ENCODE assay signal across 6 cellular contexts in the genomic region with DNA sequence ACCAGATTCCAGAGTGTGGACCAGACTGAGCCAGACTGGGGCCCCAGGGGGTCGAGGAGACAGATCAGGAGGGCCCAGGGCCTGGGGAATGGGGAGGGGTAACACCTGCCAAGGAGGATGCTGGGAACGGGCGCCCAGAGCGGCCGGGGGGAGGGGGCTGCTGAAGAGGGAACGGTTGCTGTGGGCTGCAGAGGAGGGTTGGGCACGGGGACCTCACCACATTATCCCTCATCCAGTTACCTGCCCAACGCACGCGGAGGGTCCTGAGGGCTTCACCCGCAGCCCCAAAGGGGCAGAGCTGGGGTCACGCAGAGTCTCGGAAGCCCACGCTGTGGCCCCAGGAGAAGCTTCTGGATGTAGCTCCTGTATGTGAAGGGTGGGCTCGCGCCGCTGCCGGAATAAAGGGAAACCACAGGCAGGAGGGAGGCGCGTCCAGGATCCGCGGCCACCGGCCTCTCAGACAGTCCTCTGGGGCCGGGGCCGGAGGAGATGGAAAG. TPM values are rescaled to one million over a fixed set of nuclear protein-coding genes. Genes with fewer than 3 reads are reported as not detected.
DNase-seq lines count a peak whose midpoint lies in the region; TF ChIP-seq lines count a peak whose summit lies in the region.

No MANE protein-coding gene starts in this region.

- peak overlapping the region; percentile 74 for H3K9ac ChIP-seq in Karpas-422 (ENCODE audit: low read length)

- H3K4me3 ChIP-seq in A673 (ENCODE audit: low read depth, low read length, poor library complexity, severe bottlenecking) (peak overlapping the region; percentile 78), Karpas-422 (ENCODE audit: low read length) (peak overlapping the region; percentile 68), esophagus (ENCODE audit: low read depth in 1 of 2, low read length in 2 of 2) (peak overlapping the region; percentile 66 to 72), spleen (peak overlapping the region; percentile 69 to 93 (median 75))

- peaks cover 5% of the 10 kb centered on the region for H3K9me3 ChIP-seq in A673 (ENCODE audit: low read depth, low read length, poor library complexity, severe bottlenecking)
- H3K9me3 ChIP-seq in Karpas-422 (ENCODE audit: low read length): no peaks in the 10 kb centered on the region
- H3K9me3 ChIP-seq in esophagus (ENCODE audit: control insufficient read depth in 2 of 2, insufficient read depth in 1 of 2, low read depth in 1 of 2, low read length in 1 of 2): peaks cover 0 to 2% of the 10 kb centered on the region in 2 donors
- no peaks in the 10 kb centered on the region for H3K9me3 ChIP-seq in spleen

- H3K36me3 ChIP-seq in A673 (ENCODE audit: insufficient read depth, low read length, poor library complexity, severe bottlenecking) (peaks cover 38% of the 10 kb centered on the region), Karpas-422 (ENCODE audit: insufficient read depth, low read length) (no peaks in the 10 kb centered on the region; the same call in 1 of the 2 replicates), esophagus (ENCODE audit: control insufficient read depth in 2 of 2, insufficient read depth in 2 of 2, low read length in 1 of 2) (peaks cover 0 to 31% of the 10 kb centered on the region in 2 donors), spleen (peaks cover 0 to 68% (median 32%) of the 10 kb centered on the region in 6 donors)

- peak; percentile 32 for DNase-seq in A673 (ENCODE audit: low spot score)
- peak; percentile 62 for DNase-seq in Karpas-422
- DNase-seq in spleen: peak; percentile 85
- no peak for DNase-seq in glomerular visceral epithelial cell (ENCODE audit: extremely low spot score)
- no peak for DNase-seq in T-helper 9 cell

- no peaks in the 10 kb centered on the region for H3K9me2 ChIP-seq in Karpas-422 (replicated peaks; ENCODE audit: insufficient read depth, low read length)

- WGBS in esophagus, 2 donors: 15% methylated on average over 24 to 25 of the region's 25 CpGs
- 9 to 18% (median 14%) methylated on average over 13 to 25 of the region's 25 CpGs for WGBS in spleen, 5 donors

- H3K27me3 ChIP-seq in A673 (replicated peaks; ENCODE audit: insufficient read depth, low read depth, low read length, poor library complexity) (no peaks in the 10 kb centered on the region), Karpas-422 (ENCODE audit: low read length) (no peaks in the 10 kb centered on the region), esophagus (ENCODE audit: control insufficient read depth in 1 of 2, insufficient read depth in 2 of 2, low read length in 2 of 2) (no peaks in the 10 kb centered on the region), spleen (replicated peaks in 1 of 7) (no peaks in the 10 kb centered on the region)

- H2AFZ ChIP-seq in Karpas-422 (ENCODE audit: low read length): no peak overlapping the region

- POLR2A ChIA-PET in A673 (lab: Charles Lee; ENCODE audit: low non-redundant PET): no interaction called here

- intact Hi-C loops in A673 (cut with micrococcal nuclease; ENCODE audit: unreplicated experiment) (no loop called here), spleen (cut with DNase I; ENCODE audit: low total_unique reads) (no loop called here)

- H3K27ac ChIP-seq in A673 (ENCODE audit: low read depth, low read length, poor library complexity, severe bottlenecking) (peak overlapping the region; percentile 82), Karpas-422 (ENCODE audit: low read length) (peak overlapping the region; percentile 61), esophagus (ENCODE audit: low read depth in 2 of 2, low read length in 1 of 2) (peak overlapping the region in 1 of 2 donors; percentile 8), spleen (peak overlapping the region; percentile 69 to 95 (median 88))

- BruUV-seq in A673 (replicated peaks; lab: Mats Ljungman, UMichigan): no TSS peak

- peaks cover 3% of the 10 kb centered on the region; the same call in 1 of the 2 replicates for H4K20me1 ChIP-seq in Karpas-422 (ENCODE audit: insufficient read depth, low read depth, low read length)

- H3K4me2 ChIP-seq in Karpas-422 (ENCODE audit: low read depth, low read length, poor library complexity, severe bottlenecking): peak overlapping the region; percentile 78

- TF ChIP-seq POLR2A in spleen (IDR thresholded peaks at IDR 0.05): no peak

- CTCF ChIA-PET in A673 (lab: Charles Lee): no interaction called here

- peaks cover 29% of the 10 kb centered on the region for H3K79me2 ChIP-seq in Karpas-422 (ENCODE audit: low read length)

- peaks cover 10% of the 10 kb centered on the region for H3K4me1 ChIP-seq in A673 (ENCODE audit: insufficient read depth, low read length, poor library complexity, severe bottlenecking)
- H3K4me1 ChIP-seq in Karpas-422 (ENCODE audit: low read length): peaks cover 57% of the 10 kb centered on the region
- peaks cover 6 to 14% of the 10 kb centered on the region in 2 donors for H3K4me1 ChIP-seq in esophagus (ENCODE audit: control insufficient read depth in 2 of 2, insufficient read depth in 2 of 2, low read length in 1 of 2)
- peaks cover 13 to 82% (median 41%) of the 10 kb centered on the region in 6 donors for H3K4me1 ChIP-seq in spleen

- TF ChIP-seq CTCF in A673 (conservative IDR thresholded peaks at IDR 0.05; ENCODE audit: low read depth, low read length): no peak
- no peak for TF ChIP-seq CTCF in spleen (IDR thresholded peaks at IDR 0.05 in 8 of 11, conservative IDR thresholded peaks at IDR 0.05 in 3 of 11)

RNA-seq across cellular contexts. Expression of a gene that starts 0.9 kb away (rescaled TPM):
- total RNA-seq in A673 (2021) (39.2 and 41.3 TPM in 2 replicates), spleen (10 to 100 TPM; 25.4 to 31.7 (median 29.3) TPM)
- 20.0 and 64.1 TPM in 2 replicates for total RNA-seq in Karpas-422 (2014; rRNA removed; shearing (Covaris generic); ENCODE audit: low replicate concordance)
- polyA plus RNA-seq in esophagus (10 to 100 TPM; 23.0 to 35.9 TPM), spleen (10 to 100 TPM; 26.2 to 70.8 (median 47.0) TPM)

RNA-seq across cellular contexts. Expression of a gene that starts 14.2 kb away (rescaled TPM):
- total RNA-seq in A673 (2021): 63.9 and 68.2 TPM in 2 replicates
- 46.7 and 117 TPM in 2 replicates for total RNA-seq in Karpas-422 (2014; rRNA removed; shearing (Covaris generic); ENCODE audit: low replicate concordance)
- polyA plus RNA-seq in esophagus: 10 to 100 TPM; 47.4 to 54.5 TPM
- total RNA-seq in spleen: 10 to 100 TPM; 49.8 to 66.5 (median 57.7) TPM
- polyA plus RNA-seq in spleen: 10 to 100 TPM; 43.3 to 85.8 (median 77.9) TPM

RNA-seq across cellular contexts. Expression of a gene that starts 29.4 kb away (rescaled TPM):
- 7.6 and 9.1 TPM in 2 replicates for total RNA-seq in A673 (2021)
- not detected in 2 replicates for total RNA-seq in Karpas-422 (2014; rRNA removed; shearing (Covaris generic); ENCODE audit: low replicate concordance)
- 1 to 10 TPM; 2.1 to 2.6 TPM for polyA plus RNA-seq in esophagus
- total RNA-seq in spleen: 1 to 10 TPM in 6 of 7 donors, under 1 TPM in 1; 0.39 to 4.6 (median 2.4) TPM
- under 1 TPM; 0.11 to 0.67 (median 0.24) TPM for polyA plus RNA-seq in spleen

RNA-seq across cellular contexts. Expression of a gene that starts 44.9 kb away (rescaled TPM):
- total RNA-seq in A673 (2021) (31.0 and 33.1 TPM in 2 replicates), spleen (10 to 100 TPM; 65.2 to 98.0 (median 69.4) TPM)
- total RNA-seq in Karpas-422 (2014; rRNA removed; shearing (Covaris generic); ENCODE audit: low replicate concordance): 16.9 and 32.5 TPM in 2 replicates
- polyA plus RNA-seq in esophagus (10 to 100 TPM; 19.3 to 37.9 TPM), spleen (10 to 100 TPM; 36.0 to 70.7 (median 69.2) TPM)

RNA-seq across cellular contexts. Expression of a gene that starts 51.2 kb away (rescaled TPM):
- total RNA-seq in A673 (2021) (38.6 and 42.8 TPM in 2 replicates), spleen (100 to 1,000 TPM in 1 of 7 donors, 10 to 100 TPM in 6; 63.6 to 108 (median 70.2) TPM)
- total RNA-seq in Karpas-422 (2014; rRNA removed; shearing (Covaris generic); ENCODE audit: low replicate concordance): 42.3 and 89.8 TPM in 2 replicates
- polyA plus RNA-seq in esophagus (10 to 100 TPM; 22.0 to 42.4 TPM), spleen (10 to 100 TPM; 25.0 to 69.9 (median 44.7) TPM)

Comparison
In these comparisons a context has a peak if more than half of its experiments do, and no peak if none do; other contexts are left out.
1. DNase-seq: peak in A673 (single experiment), Karpas-422 (single experiment) and spleen (single experiment); none in glomerular visceral epithelial cell (single experiment) and T-helper 9 cell (single experiment).
2. Peak in every context shown above with its lines, with median percentiles within 50 percentile points of each other: H3K4me3 ChIP-seq.